In genomic region chr4:159937595-159937994, GRCh38 we compare ENCODE assay signal across 14 cellular contexts.
DNase-seq lines count a peak whose midpoint lies in the region; ATAC-seq and TF ChIP-seq lines count a peak whose summit lies in the region.
"Had no signal": no experiment of that assay in that cellular context is flagged by ENCODE, and none has a peak within 500 bp of the region (broad histone marks: within the 10 kb centered on the region; RNA-seq: fewer than 3 reads in every experiment).

No MANE protein-coding gene starts in this region.

- no peaks in the 10 kb centered on the region for H3K27me3 Mint-ChIP-seq in naive thymus-derived CD4-positive, alpha-beta T cell
- H3K27me3 Mint-ChIP-seq: B cell, progenitor cell of endocrine pancreas, type B pancreatic cell had no signal

- ATAC-seq in GM18505 (IDR thresholded peaks at IDR 0.05; ENCODE audit: unreplicated experiment) = peak; percentile 99
- ATAC-seq in GM21423 (IDR thresholded peaks at IDR 0.05; ENCODE audit: unreplicated experiment) = peak; percentile 70
- ATAC-seq in HG03159 (IDR thresholded peaks at IDR 0.05; ENCODE audit: unreplicated experiment) = peak; percentile 99
- no peak for ATAC-seq in naive thymus-derived CD4-positive, alpha-beta T cell
- ATAC-seq: activated CD8-positive, alpha-beta T cell treated with anti-CD3 and anti-CD28 coated beads, Interleukin-2, amount 10 ng/mL, durations not matched to agents 7 days and 5 days; heart right ventricle had no signal

- POLR2A ChIA-PET in naive thymus-derived CD4-positive, alpha-beta T cell (lab: Charles Lee) = no interaction called here

- H3K9me3 Mint-ChIP-seq in naive thymus-derived CD4-positive, alpha-beta T cell = peaks cover 0 to 23% (median 5%) of the 10 kb centered on the region in 11 donors

- H3K4me3 Mint-ChIP-seq in naive thymus-derived CD4-positive, alpha-beta T cell = no peak overlapping the region
- H3K4me3 Mint-ChIP-seq: activated CD8-positive, alpha-beta T cell treated with anti-CD3 and anti-CD28 coated beads, Interleukin-2, amount 10 ng/mL, durations not matched to agents 7 days and 5 days; B cell; type B pancreatic cell had no signal

- CTCF ChIA-PET in naive thymus-derived CD4-positive, alpha-beta T cell (lab: Charles Lee) = no interaction called here

- H3K4me3 ChIP-seq in naive thymus-derived CD4-positive, alpha-beta T cell (ENCODE audit: low read length) = no peak overlapping the region
- H3K4me3 ChIP-seq: heart right ventricle had no signal

- intact Hi-C loops in posterior vena cava (cut with DNase I) = no loop called here
- intact Hi-C loops in naive thymus-derived CD4-positive, alpha-beta T cell (cut with micrococcal nuclease) = no loop called here

- TF ChIP-seq POLR2A in GM18505 (IDR thresholded peaks at IDR 0.05; ENCODE audit: borderline replicate concordance, extremely low read depth, insufficient read depth, insufficient read length) = no peak

- peak; percentile 35 for DNase-seq in SIG-M5 (lab: John Stamatoyannopoulos, UW)
- no peak for DNase-seq in posterior vena cava (ENCODE audit: low spot score)
- no peak for DNase-seq in substantia nigra (lab: John Stamatoyannopoulos, UW)
- DNase-seq in naive thymus-derived CD4-positive, alpha-beta T cell = no peak
- DNase-seq in 8988T = no peak
- DNase-seq: activated CD8-positive, alpha-beta T cell treated with anti-CD3 and anti-CD28 coated beads, Interleukin-2, amount 10 ng/mL, durations not matched to agents 7 days and 5 days; heart right ventricle; NCI-H510A treated with DMSO at 0.1 percent for 48 hours had no signal

- H3K36me3 Mint-ChIP-seq in naive thymus-derived CD4-positive, alpha-beta T cell = peaks cover 0 to 4% (median 0%) of the 10 kb centered on the region in 5 donors
- H3K36me3 Mint-ChIP-seq: type B pancreatic cell had no signal

- no peaks in the 10 kb centered on the region for H3K9me3 ChIP-seq in naive thymus-derived CD4-positive, alpha-beta T cell (ENCODE audit: control insufficient read depth in 2 of 3, low read length in 3 of 3)

- no peaks in the 10 kb centered on the region for H3K27me3 ChIP-seq in naive thymus-derived CD4-positive, alpha-beta T cell (ENCODE audit: control insufficient read depth in 2 of 2, insufficient read depth in 2 of 2, low read length in 2 of 2)
- H3K27me3 ChIP-seq: heart right ventricle had no signal

- no peak overlapping the region for H3K27ac ChIP-seq in substantia nigra (ENCODE audit: low read depth, low read length, poor library complexity, severe bottlenecking)
- H3K27ac ChIP-seq in naive thymus-derived CD4-positive, alpha-beta T cell (ENCODE audit: low read depth, low read length) = no peak overlapping the region
- H3K27ac ChIP-seq: heart right ventricle had no signal

- H3K4me1 Mint-ChIP-seq in naive thymus-derived CD4-positive, alpha-beta T cell = no peaks in the 10 kb centered on the region
- H3K4me1 Mint-ChIP-seq: B cell had no signal

- H3K27ac Mint-ChIP-seq in naive thymus-derived CD4-positive, alpha-beta T cell = no peak overlapping the region
- H3K27ac Mint-ChIP-seq: activated CD8-positive, alpha-beta T cell treated with anti-CD3 and anti-CD28 coated beads, Interleukin-2, amount 10 ng/mL, durations not matched to agents 7 days and 5 days; B cell; progenitor cell of endocrine pancreas; type B pancreatic cell had no signal

- H3K4me1 ChIP-seq in naive thymus-derived CD4-positive, alpha-beta T cell (ENCODE audit: control insufficient read depth in 2 of 2, insufficient read depth in 2 of 2, low read length in 2 of 2) = no peaks in the 10 kb centered on the region
- H3K4me1 ChIP-seq: heart right ventricle had no signal

- no peaks in the 10 kb centered on the region for H3K36me3 ChIP-seq in naive thymus-derived CD4-positive, alpha-beta T cell (ENCODE audit: control insufficient read depth in 2 of 3, insufficient read depth in 3 of 3, low read length in 3 of 3)
- H3K36me3 ChIP-seq: heart right ventricle had no signal
